ENCODE assay signal across 8 cellular contexts in genomic region chr17:48907713-48908046, GRCh38. TPM values are rescaled to one million over a fixed set of nuclear protein-coding genes. Genes with fewer than 3 reads are reported as not detected.
DNase-seq lines count a peak whose midpoint lies in the region; ATAC-seq and TF ChIP-seq lines count a peak whose summit lies in the region.

No MANE protein-coding gene starts in this region.

- H3K4me1 Mint-ChIP-seq in neural crest cell, result peaks cover 46% of the 10 kb centered on the region

- H3K27ac Mint-ChIP-seq in neural crest cell (ENCODE audit: unreplicated experiment), result peak overlapping the region; percentile 94

- H3K9me3 Mint-ChIP-seq in neural crest cell, result no peaks in the 10 kb centered on the region

- peaks cover 39% of the 10 kb centered on the region for H3K36me3 ChIP-seq in SJSA1

- peaks cover 5% of the 10 kb centered on the region for H3K36me3 Mint-ChIP-seq in neural crest cell (ENCODE audit: low read depth)

- H3K9me3 ChIP-seq in SJSA1 (replicated peaks), result no peaks in the 10 kb centered on the region

- no peak for ATAC-seq in HG02840 (IDR thresholded peaks at IDR 0.05; ENCODE audit: low FRiP score, unreplicated experiment)

- H3K4me1 ChIP-seq in SJSA1 (replicated peaks), result peaks cover 26% of the 10 kb centered on the region

- TF ChIP-seq CTCF in GM12865 (IDR thresholded peaks at IDR 0.05; ENCODE audit: insufficient read depth, low read depth, low read length, missing control alignments) (no peak), epithelial cell of esophagus (IDR thresholded peaks at IDR 0.05; ENCODE audit: insufficient read depth, low read depth, low read length, missing control alignments) (no peak), neural crest cell (conservative IDR thresholded peaks at IDR 0.05) (no peak)

- H3K4me3 ChIP-seq in GM12865 (ENCODE audit: low read depth, low read length) (peak overlapping the region; percentile 99), SJSA1 (peak overlapping the region; percentile 98), epithelial cell of esophagus (ENCODE audit: low read length) (peak overlapping the region; percentile 81)

- H3K4me3 Mint-ChIP-seq in neural crest cell, result peak overlapping the region; percentile 93

- peak overlapping the region; percentile 92 for H3K27ac ChIP-seq in SJSA1

- no peaks in the 10 kb centered on the region for H3K27me3 Mint-ChIP-seq in neural crest cell (ENCODE audit: low read depth)

- DNase-seq in 8988T (peak; percentile 24), GM12865 (ENCODE audit: low read depth) (no peak), SJSA1 (ENCODE audit: low read depth in 1 of 2, low spot score in 2 of 2) (no peak), epithelial cell of esophagus (ENCODE audit: low read depth) (peak; percentile 33), neural crest cell (ENCODE audit: low read depth, low spot score) (no peak)
- no peak for DNase-seq in effector CD8-positive, alpha-beta T cell (lab: John Stamatoyannopoulos, UW)
- DNase-seq in activated CD4-positive, alpha-beta T cell treated with anti-CD3 and anti-CD28 coated beads for 4 hours, result no peak

- no peaks in the 10 kb centered on the region for H3K27me3 ChIP-seq in SJSA1 (replicated peaks)

RNA-seq across cellular contexts. Expression of gene UBE2Z, which starts 0.5 kb away (rescaled TPM):
- 109 and 119 TPM in 2 replicates for total RNA-seq in SJSA1 (2014; rRNA removed; shearing (Covaris generic))
- 55.8 and 56.8 TPM in 2 replicates for total RNA-seq in neural crest cell

RNA-seq across cellular contexts. Expression of gene ATP5MC1, which starts 15.1 kb away (rescaled TPM):
- 212 and 215 TPM in 2 replicates for total RNA-seq in SJSA1 (2014; rRNA removed; shearing (Covaris generic))
- 84.7 and 87.5 TPM in 2 replicates for total RNA-seq in neural crest cell

RNA-seq across cellular contexts. Expression of gene SNF8, which starts 37.0 kb away (rescaled TPM):
- 212 and 238 TPM in 2 replicates for total RNA-seq in SJSA1 (2014; rRNA removed; shearing (Covaris generic))
- total RNA-seq in neural crest cell, result 146 and 153 TPM in 2 replicates

Comparison
In these comparisons a context has a peak if more than half of its experiments do, and no peak if none do; other contexts are left out.
1. DNase-seq: peak in 8988T (single experiment) and epithelial cell of esophagus (single experiment); none in GM12865 (single experiment), SJSA1 (0 of 2), neural crest cell (single experiment), effector CD8-positive, alpha-beta T cell (single experiment) and activated CD4-positive, alpha-beta T cell treated with anti-CD3 and anti-CD28 coated beads for 4 hours (0 of 2).
2. Peak in every context shown above with its lines, with median percentiles within 50 percentile points of each other: H3K4me3 ChIP-seq.